ENCODE assay signal across 1 cellular context in the genomic region with DNA sequence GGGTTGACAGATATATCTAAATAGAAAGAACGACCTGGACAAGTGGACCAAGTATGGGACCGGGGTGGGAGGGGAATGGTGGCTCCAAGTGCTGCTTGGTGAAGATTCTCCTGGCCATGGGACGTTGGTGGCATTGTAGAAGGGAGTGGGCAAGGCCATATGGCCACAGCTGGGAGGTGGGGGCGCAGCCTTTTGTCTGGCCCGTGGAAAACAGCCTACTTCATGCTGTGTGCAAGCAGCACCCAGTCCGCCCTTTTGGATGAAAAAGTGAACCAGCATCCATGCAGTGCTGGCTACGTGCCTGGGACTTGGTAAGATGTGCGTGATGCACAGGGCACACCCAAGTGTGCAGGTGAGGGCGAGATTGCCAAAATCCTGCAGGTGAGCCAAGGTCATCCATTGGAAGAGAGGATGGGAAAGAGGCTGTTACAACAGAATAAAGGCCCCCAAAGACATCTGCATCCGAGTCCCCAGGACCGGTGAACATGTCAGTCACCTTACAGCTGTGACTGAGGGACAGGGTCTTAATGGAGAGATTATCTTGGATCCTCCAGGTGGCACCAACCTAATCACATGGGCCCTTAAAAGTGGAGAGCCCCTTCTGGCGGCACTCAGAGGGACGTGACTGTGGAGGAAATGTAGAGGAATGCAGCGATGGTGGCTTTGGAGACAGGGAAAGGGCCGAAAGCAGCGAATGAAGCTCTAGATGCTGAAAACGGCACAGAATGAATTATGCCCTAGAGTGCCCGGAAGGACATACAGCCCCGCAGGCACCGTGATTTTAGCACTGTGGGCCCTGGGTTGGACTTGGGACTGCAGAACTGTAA.
TF ChIP-seq lines count a peak whose summit lies in the region.

No MANE protein-coding gene starts in this region.

TF ChIP-seq in WTC11, 78 proteins besides CTCF, POLR2A, EP300 and RAD21 (continued from another document):
- TF ChIP-seq, protein P1, sequence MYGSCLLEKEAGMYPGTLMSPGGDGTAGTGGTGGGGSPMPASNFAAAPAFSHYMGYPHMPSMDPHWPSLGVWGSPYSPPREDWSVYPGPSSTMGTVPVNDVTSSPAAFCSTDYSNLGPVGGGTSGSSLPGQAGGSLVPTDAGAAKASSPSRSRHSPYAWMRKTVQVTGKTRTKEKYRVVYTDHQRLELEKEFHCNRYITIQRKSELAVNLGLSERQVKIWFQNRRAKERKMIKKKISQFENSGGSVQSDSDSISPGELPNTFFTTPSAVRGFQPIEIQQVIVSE (CRISPR knock-in tag; IDR thresholded peaks at IDR 0.05; ENCODE audit: borderline replicate concordance): no peak
- TF ChIP-seq NFYB (CRISPR knock-in tag; conservative IDR thresholded peaks at IDR 0.05; ENCODE audit: low read depth): no peak
- no peak for TF ChIP-seq NFE2L1 (CRISPR knock-in tag; IDR thresholded peaks at IDR 0.05)
- no peak for TF ChIP-seq ZNF671 (CRISPR knock-in tag; IDR thresholded peaks at IDR 0.05)
- TF ChIP-seq ZNF396 (CRISPR knock-in tag; IDR thresholded peaks at IDR 0.05; ENCODE audit: borderline replicate concordance): no peak
